In the genomic region with DNA sequence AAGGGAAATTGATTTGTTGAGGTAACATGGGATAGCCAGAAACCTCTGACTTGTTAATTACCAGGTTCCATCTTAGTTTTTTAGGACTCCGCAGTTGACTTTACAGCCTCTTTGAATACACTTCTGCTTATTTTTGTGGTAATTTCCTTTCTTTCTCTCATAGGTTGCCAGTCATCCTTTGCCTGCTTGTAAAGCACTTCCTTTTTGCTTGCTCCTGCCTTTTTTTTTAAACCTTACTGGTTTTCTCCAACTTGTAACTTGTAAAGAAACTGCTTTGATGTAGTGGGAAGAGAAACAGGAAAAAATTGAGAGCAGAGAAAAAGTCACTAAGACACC, we compare ENCODE assay signal across 9 cellular contexts. TPM values are rescaled to one million over a fixed set of nuclear protein-coding genes. Genes with fewer than 3 reads are reported as not detected.
DNase-seq lines count a peak whose midpoint lies in the region; ATAC-seq and TF ChIP-seq lines count a peak whose summit lies in the region.
"Had no signal": no experiment of that assay in that cellular context is flagged by ENCODE, and none has a peak within 500 bp of the region (broad histone marks: within the 10 kb centered on the region; RNA-seq: fewer than 3 reads in every experiment).

No MANE protein-coding gene starts in this region.

- H3K9ac ChIP-seq in KMS-11 (no peak overlapping the region), mammary epithelial cell (ENCODE audit: insufficient read depth, low read length) (no peak overlapping the region)
- H3K9ac ChIP-seq: parathyroid adenoma had no signal

- TF ChIP-seq POLR2A in testis (IDR thresholded peaks at IDR 0.05), result no peak

- CTCF ChIA-PET in CD4-positive, alpha-beta memory T cell (lab: Charles Lee; ENCODE audit: partially characterized antibody), result no interaction called here
- CTCF ChIA-PET in mammary epithelial cell (lab: Charles Lee; ENCODE audit: low non-redundant PET), result no interaction called here

- ATAC-seq in HG03520 (IDR thresholded peaks at IDR 0.05; ENCODE audit: unreplicated experiment), result no peak

- peaks cover 49% of the 10 kb centered on the region for H3K4me1 ChIP-seq in CD4-positive, alpha-beta memory T cell (ENCODE audit: insufficient read depth, low read length)
- peaks cover 51% of the 10 kb centered on the region for H3K4me1 ChIP-seq in KMS-11 (ENCODE audit: low read depth, poor library complexity, severe bottlenecking)
- no peaks in the 10 kb centered on the region for H3K4me1 ChIP-seq in mammary epithelial cell (ENCODE audit: insufficient read depth, low read length)
- no peaks in the 10 kb centered on the region for H3K4me1 ChIP-seq in testis
- H3K4me1 ChIP-seq in tibial artery, result peaks cover 0 to 56% (median 13%) of the 10 kb centered on the region in 4 donors
- H3K4me1 ChIP-seq: parathyroid adenoma had no signal

- H4K20me1 ChIP-seq in KMS-11 (ENCODE audit: insufficient read depth) (peaks cover 33% of the 10 kb centered on the region), mammary epithelial cell (ENCODE audit: insufficient read depth, low read length) (peaks cover 28% of the 10 kb centered on the region)

- H2AFZ ChIP-seq in KMS-11 (ENCODE audit: low read depth), result no peak overlapping the region
- no peak overlapping the region for H2AFZ ChIP-seq in mammary epithelial cell (ENCODE audit: low read depth, low read length)
- H2AFZ ChIP-seq: parathyroid adenoma had no signal

- peaks cover 0 to 4% (median 0%) of the 10 kb centered on the region in 8 donors for H3K9me3 Mint-ChIP-seq in CD4-positive, alpha-beta memory T cell
- H3K9me3 Mint-ChIP-seq in nephron, result peaks cover 13% of the 10 kb centered on the region

- H3K4me3 ChIP-seq in CD4-positive, alpha-beta memory T cell (ENCODE audit: low read length in 2 of 2), result peak overlapping the region; percentile 62 to 90
- no peak overlapping the region for H3K4me3 ChIP-seq in KMS-11 (IDR thresholded peaks at IDR 0.05; ENCODE audit: insufficient read depth, low read depth, low read length)
- peak overlapping the region in 2 of 3 experiments; percentile 27 to 71 for H3K4me3 ChIP-seq in mammary epithelial cell (replicated peaks in 1 of 3; ENCODE audit: insufficient read depth in 1 of 3, low read depth in 2 of 3, low read length in 3 of 3)
- no peak overlapping the region for H3K4me3 ChIP-seq in testis
- peak overlapping the region in 1 of 2 donors; percentile 77 for H3K4me3 ChIP-seq in tibial artery

- in situ Hi-C loops in mammary epithelial cell (cut with MboI; ENCODE audit: low sequenced_read_pairs in 2 of 2), result loop anchor here in 1 of 2 donors (10.0 kb wide), 1 partner anchor 192 kb away; a partner anchor contains a TSS

- TF ChIP-seq CTCF in KMS-11 (conservative IDR thresholded peaks at IDR 0.05; ENCODE audit: low read depth, low read length) (no peak), mammary epithelial cell (conservative IDR thresholded peaks at IDR 0.05 in 1 of 2, IDR thresholded peaks at IDR 0.05 in 1 of 2; ENCODE audit: extremely low read depth in 1 of 2, insufficient read depth in 1 of 2, low read depth in 1 of 2, low read length in 2 of 2) (no peak), nephron (IDR thresholded peaks at IDR 0.05; ENCODE audit: unreplicated experiment in 3 of 3) (no peak), testis (IDR thresholded peaks at IDR 0.05) (no peak), tibial artery (IDR thresholded peaks at IDR 0.05) (no peak)

- H3K27ac ChIP-seq in CD4-positive, alpha-beta memory T cell (ENCODE audit: low read depth, low read length), result peak overlapping the region; percentile 86
- no peak overlapping the region for H3K27ac ChIP-seq in KMS-11
- H3K27ac ChIP-seq in mammary epithelial cell (ENCODE audit: insufficient read depth, low read depth, low read length), result no peak overlapping the region
- no peak overlapping the region for H3K27ac ChIP-seq in testis
- H3K27ac ChIP-seq in tibial artery, result peak overlapping the region in 1 of 2 donors; percentile 97

- H3K36me3 Mint-ChIP-seq in CD4-positive, alpha-beta memory T cell, result peaks cover 7 to 43% of the 10 kb centered on the region in 2 donors
- H3K36me3 Mint-ChIP-seq in nephron (ENCODE audit: low read depth), result peaks cover 18% of the 10 kb centered on the region

- H3K4me3 Mint-ChIP-seq in CD4-positive, alpha-beta memory T cell, result peak overlapping the region; percentile 87 to 94 (median 92)
- H3K4me3 Mint-ChIP-seq in nephron, result peak overlapping the region; percentile 87 to 94 (median 89)

- H3K9me3 ChIP-seq in CD4-positive, alpha-beta memory T cell (ENCODE audit: control insufficient read depth in 1 of 2, low read length in 2 of 2), result no peaks in the 10 kb centered on the region
- H3K9me3 ChIP-seq in mammary epithelial cell (replicated peaks; ENCODE audit: insufficient read depth, low read length), result no peaks in the 10 kb centered on the region
- H3K9me3 ChIP-seq in testis, result no peaks in the 10 kb centered on the region
- H3K9me3 ChIP-seq in tibial artery, result no peaks in the 10 kb centered on the region

- H3K79me2 ChIP-seq in KMS-11 (ENCODE audit: insufficient read depth, low read depth) (peaks cover 72% of the 10 kb centered on the region), mammary epithelial cell (ENCODE audit: insufficient read depth, low read length) (peaks cover 74% of the 10 kb centered on the region)

- H3K36me3 ChIP-seq in CD4-positive, alpha-beta memory T cell (ENCODE audit: insufficient read depth, low read length), result peaks cover 12% of the 10 kb centered on the region
- H3K36me3 ChIP-seq in KMS-11 (ENCODE audit: insufficient read depth), result no peaks in the 10 kb centered on the region
- H3K36me3 ChIP-seq in mammary epithelial cell (ENCODE audit: insufficient read depth, low read length), result peaks cover 6% of the 10 kb centered on the region
- H3K36me3 ChIP-seq in testis (ENCODE audit: low read depth, missing control alignments), result no peaks in the 10 kb centered on the region
- H3K36me3 ChIP-seq in tibial artery, result no peaks in the 10 kb centered on the region

- H3K4me2 ChIP-seq in KMS-11 (peak overlapping the region; percentile 68; the same call in 1 of the 2 replicates), mammary epithelial cell (ENCODE audit: insufficient read depth, low read depth, low read length) (peak overlapping the region; percentile 76)

- no peaks in the 10 kb centered on the region for H3K27me3 ChIP-seq in CD4-positive, alpha-beta memory T cell (ENCODE audit: insufficient read depth, low read length)
- H3K27me3 ChIP-seq in KMS-11 (ENCODE audit: insufficient read depth, low read depth) (no peaks in the 10 kb centered on the region), mammary epithelial cell (ENCODE audit: insufficient read depth, low read length) (no peaks in the 10 kb centered on the region), testis (no peaks in the 10 kb centered on the region), tibial artery (no peaks in the 10 kb centered on the region)

- peak overlapping the region; percentile 84 to 98 (median 94) for H3K27ac Mint-ChIP-seq in CD4-positive, alpha-beta memory T cell
- peak overlapping the region in 1 of 3 experiments; percentile 95 for H3K27ac Mint-ChIP-seq in nephron

- DNase-seq in CD4-positive, alpha-beta memory T cell, result no peak
- DNase-seq in mammary epithelial cell, result no peak
- DNase-seq in testis, result no peak
- DNase-seq in tibial artery, result no peak
- no peak for DNase-seq in DMS114 treated with DMSO at 0.1 percent for 48 hours (lab: John Stamatoyannopoulos, UW; ENCODE audit: unreplicated experiment)

- intact Hi-C loops in CD4-positive, alpha-beta memory T cell (cut with micrococcal nuclease), result loop anchor here (5.0 to 10.0 kb wide), 4 partner anchors 221 to 1308 kb away; a partner anchor contains a TSS
- intact Hi-C loops in mammary epithelial cell (cut with micrococcal nuclease) (no loop called here), testis (cut with DNase I; ENCODE audit: low total_unique reads) (no loop called here), tibial artery (cut with DNase I; ENCODE audit: low total_unique reads) (no loop called here)

- no peaks in the 10 kb centered on the region for H3K27me3 Mint-ChIP-seq in CD4-positive, alpha-beta memory T cell
- H3K27me3 Mint-ChIP-seq in nephron (ENCODE audit: low read depth), result no peaks in the 10 kb centered on the region

- POLR2A ChIA-PET in CD4-positive, alpha-beta memory T cell (lab: Charles Lee; ENCODE audit: partially characterized antibody), result interaction anchor here (1.1 to 1.2 kb wide), 2 partner anchors 33 to 207 kb away, joined by 3 read pairs; a partner anchor contains a TSS

- peaks cover 28 to 67% (median 46%) of the 10 kb centered on the region in 4 donors for H3K4me1 Mint-ChIP-seq in CD4-positive, alpha-beta memory T cell
- peaks cover 39% of the 10 kb centered on the region for H3K4me1 Mint-ChIP-seq in nephron

- dilution Hi-C loops in mammary epithelial cell (cut with HindIII; ENCODE audit: low sequenced_read_pairs), result no loop called here

- WGBS in mammary epithelial cell (ENCODE audit: low coverage, missing lambda C conversion rate), result 100% methylated on average over 1 of the region's 1 CpG
- 69 to 71% methylated on average over 1 of the region's 1 CpG for WGBS in testis, 2 donors

- BruUV-seq in mammary epithelial cell (replicated peaks; lab: Mats Ljungman, UMichigan), result no TSS peak

RNA-seq across cellular contexts. Expression of a gene that starts 2.6 kb away (rescaled TPM):
- 100 to 1,000 TPM; 205 to 209 TPM for total RNA-seq in CD4-positive, alpha-beta memory T cell
- polyA plus RNA-seq in CD4-positive, alpha-beta memory T cell, result 100 to 1,000 TPM; 461 to 867 TPM
- 100 to 1,000 TPM; 241 to 701 TPM for total RNA-seq in mammary epithelial cell
- polyA plus RNA-seq in mammary epithelial cell, result 824 TPM
- polyA minus RNA-seq in mammary epithelial cell, result 1,221 TPM
- 10 to 100 TPM; 69.1 to 100.0 TPM for total RNA-seq in testis
- polyA plus RNA-seq in testis (ENCODE audit: insufficient read depth, low read depth, low replicate concordance), result 109 TPM

RNA-seq across cellular contexts. Expression of a gene that starts 32.8 kb away (rescaled TPM):
- total RNA-seq in CD4-positive, alpha-beta memory T cell, result 10 to 100 TPM; 23.6 to 28.3 TPM
- polyA plus RNA-seq in CD4-positive, alpha-beta memory T cell, result 10 to 100 TPM; 27.1 to 32.8 TPM
- total RNA-seq in mammary epithelial cell (10 to 100 TPM in 1 of 2 donors, 1 to 10 TPM in 1; 9.0 to 18.2 TPM), testis (10 to 100 TPM; 17.9 to 21.3 TPM)
- polyA plus RNA-seq in mammary epithelial cell (8.9 TPM), testis (ENCODE audit: insufficient read depth, low read depth, low replicate concordance) (15.4 TPM)
- 18.2 TPM for polyA minus RNA-seq in mammary epithelial cell

Comparison
In these comparisons a context has a peak if more than half of its experiments do, and no peak if none do; other contexts are left out.
1. H3K4me3 ChIP-seq: peak in CD4-positive, alpha-beta memory T cell (2 of 2) and mammary epithelial cell (2 of 3); none in KMS-11 (single experiment) and testis (0 of 2).